ENCODE assay signal across 16 cellular contexts in the genomic region with DNA sequence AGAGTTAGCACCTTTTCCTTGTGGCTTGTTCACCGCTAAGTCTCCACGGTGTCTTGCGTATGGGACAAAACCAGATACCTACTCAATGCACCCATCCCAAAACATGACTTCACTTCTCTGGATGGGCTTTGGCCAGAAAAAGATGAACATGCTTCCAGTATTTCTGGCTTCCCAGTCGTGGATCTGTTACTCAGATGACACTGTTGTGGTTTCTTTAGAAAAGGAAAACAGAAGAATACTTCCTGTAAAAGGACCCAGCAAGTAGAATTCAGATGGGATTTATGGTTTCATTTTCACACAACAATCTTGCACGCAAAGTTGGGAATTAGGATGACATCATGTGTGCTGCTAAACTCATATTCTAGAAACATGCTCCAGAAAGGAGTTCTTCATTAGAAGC.
A peak's percentile ranks its signal among the peaks of the same experiment; 100 is the strongest.
DNase-seq lines count a peak whose midpoint lies in the region; ATAC-seq and TF ChIP-seq lines count a peak whose summit lies in the region.
"Had no signal": no experiment of that assay in that cellular context is flagged by ENCODE, and none has a peak within 500 bp of the region (broad histone marks: within the 10 kb centered on the region; RNA-seq: fewer than 3 reads in every experiment).

No MANE protein-coding gene starts in this region.

- no peaks in the 10 kb centered on the region for H3K27me3 ChIP-seq in GM23338 (ENCODE audit: insufficient read depth)
- H3K27me3 ChIP-seq: SJCRH30 had no signal

- no peak overlapping the region for H3K27ac Mint-ChIP-seq in GM23338
- H3K27ac Mint-ChIP-seq in glutamatergic neuron (ENCODE audit: unreplicated experiment), result peak overlapping the region; percentile 98
- H3K27ac Mint-ChIP-seq: memory B cell, WTC11 had no signal

- no peak overlapping the region for H3K4me2 ChIP-seq in GM23338

- H3K4me1 ChIP-seq in GM23338 (ENCODE audit: insufficient read depth), result peaks cover 13% of the 10 kb centered on the region
- H3K4me1 ChIP-seq: SJCRH30 had no signal

- no peak overlapping the region for H3K27ac ChIP-seq in GM23338 (ENCODE audit: low read depth)
- H3K27ac ChIP-seq: SJCRH30 had no signal

- H3K9me3 Mint-ChIP-seq in GM23338 (no peaks in the 10 kb centered on the region), glutamatergic neuron (ENCODE audit: unreplicated experiment) (peaks cover 11% of the 10 kb centered on the region)
- H3K9me3 Mint-ChIP-seq: memory B cell had no signal

- H3K4me3 Mint-ChIP-seq in GM23338, result no peak overlapping the region
- no peak overlapping the region for H3K4me3 Mint-ChIP-seq in glutamatergic neuron (ENCODE audit: unreplicated experiment)
- H3K4me3 Mint-ChIP-seq: memory B cell, WTC11 had no signal

- TF ChIP-seq CTCF in GM23338 (conservative IDR thresholded peaks at IDR 0.05; ENCODE audit: low read depth in 2 of 2) (no peak), glutamatergic neuron (IDR thresholded peaks at IDR 0.05; ENCODE audit: partially characterized antibody, unreplicated experiment) (no peak)

- H2AFZ ChIP-seq in GM23338, result peak overlapping the region; percentile 9; the same call in 1 of the 2 replicates

- ATAC-seq in GM23338 (no peak), GM19351 (IDR thresholded peaks at IDR 0.05; ENCODE audit: unreplicated experiment) (no peak)
- ATAC-seq: HCT116, WTC11 had no signal

- no peaks in the 10 kb centered on the region for H3K79me2 ChIP-seq in GM23338 (replicated peaks; ENCODE audit: insufficient read depth)

- no peaks in the 10 kb centered on the region for H4K20me1 ChIP-seq in GM23338 (replicated peaks; ENCODE audit: insufficient read depth)

- DNase-seq in GM23338 (ENCODE audit: low spot score) (no peak), amniotic epithelial cell (ENCODE audit: low read depth) (peak; percentile 56), glutamatergic neuron (no peak), stromal cell of bone marrow (ENCODE audit: low read depth) (peak; percentile 97), SK-N-DZ (ENCODE audit: low spot score) (no peak)
- DNase-seq in stimulated activated naive CD4-positive, alpha-beta T cell treated with Interleukin-2 at 50 U/mL for 16 hours (lab: John Stamatoyannopoulos, UW), result no peak
- DNase-seq: DMS 273 treated with DMSO at 0.1 percent for 48 hours; effector CD8-positive, alpha-beta T cell; NCI-H1694; NCI-H82; posterior cingulate gyrus had no signal

- peaks cover 16% of the 10 kb centered on the region for H3K4me1 Mint-ChIP-seq in GM23338
- H3K4me1 Mint-ChIP-seq in glutamatergic neuron (ENCODE audit: low read depth, unreplicated experiment), result peaks cover 53% of the 10 kb centered on the region
- H3K4me1 Mint-ChIP-seq: memory B cell had no signal

- H3K27me3 Mint-ChIP-seq in GM23338 (ENCODE audit: insufficient read depth, low read depth, poor library complexity) (peaks cover 15% of the 10 kb centered on the region), glutamatergic neuron (ENCODE audit: unreplicated experiment) (peaks cover 5% of the 10 kb centered on the region)

- H3K36me3 Mint-ChIP-seq in GM23338 (ENCODE audit: low read depth) (no peaks in the 10 kb centered on the region), glutamatergic neuron (ENCODE audit: unreplicated experiment) (no peaks in the 10 kb centered on the region)
- H3K36me3 Mint-ChIP-seq: memory B cell, WTC11 had no signal

- no peaks in the 10 kb centered on the region for H3F3A ChIP-seq in GM23338 (replicated peaks; ENCODE audit: low read depth)

- no peaks in the 10 kb centered on the region for H3K36me3 ChIP-seq in GM23338 (ENCODE audit: insufficient read depth)
- H3K36me3 ChIP-seq: SJCRH30 had no signal

- no peak overlapping the region for H3K4me3 ChIP-seq in GM23338
- H3K4me3 ChIP-seq: SJCRH30 had no signal

- H3K9me2 ChIP-seq in GM23338 (ENCODE audit: insufficient read depth), result no peaks in the 10 kb centered on the region

TF ChIP-seq in GM23338, 12 proteins besides CTCF, POLR2A, EP300 and RAD21:
- TF ChIP-seq, protein P1, sequence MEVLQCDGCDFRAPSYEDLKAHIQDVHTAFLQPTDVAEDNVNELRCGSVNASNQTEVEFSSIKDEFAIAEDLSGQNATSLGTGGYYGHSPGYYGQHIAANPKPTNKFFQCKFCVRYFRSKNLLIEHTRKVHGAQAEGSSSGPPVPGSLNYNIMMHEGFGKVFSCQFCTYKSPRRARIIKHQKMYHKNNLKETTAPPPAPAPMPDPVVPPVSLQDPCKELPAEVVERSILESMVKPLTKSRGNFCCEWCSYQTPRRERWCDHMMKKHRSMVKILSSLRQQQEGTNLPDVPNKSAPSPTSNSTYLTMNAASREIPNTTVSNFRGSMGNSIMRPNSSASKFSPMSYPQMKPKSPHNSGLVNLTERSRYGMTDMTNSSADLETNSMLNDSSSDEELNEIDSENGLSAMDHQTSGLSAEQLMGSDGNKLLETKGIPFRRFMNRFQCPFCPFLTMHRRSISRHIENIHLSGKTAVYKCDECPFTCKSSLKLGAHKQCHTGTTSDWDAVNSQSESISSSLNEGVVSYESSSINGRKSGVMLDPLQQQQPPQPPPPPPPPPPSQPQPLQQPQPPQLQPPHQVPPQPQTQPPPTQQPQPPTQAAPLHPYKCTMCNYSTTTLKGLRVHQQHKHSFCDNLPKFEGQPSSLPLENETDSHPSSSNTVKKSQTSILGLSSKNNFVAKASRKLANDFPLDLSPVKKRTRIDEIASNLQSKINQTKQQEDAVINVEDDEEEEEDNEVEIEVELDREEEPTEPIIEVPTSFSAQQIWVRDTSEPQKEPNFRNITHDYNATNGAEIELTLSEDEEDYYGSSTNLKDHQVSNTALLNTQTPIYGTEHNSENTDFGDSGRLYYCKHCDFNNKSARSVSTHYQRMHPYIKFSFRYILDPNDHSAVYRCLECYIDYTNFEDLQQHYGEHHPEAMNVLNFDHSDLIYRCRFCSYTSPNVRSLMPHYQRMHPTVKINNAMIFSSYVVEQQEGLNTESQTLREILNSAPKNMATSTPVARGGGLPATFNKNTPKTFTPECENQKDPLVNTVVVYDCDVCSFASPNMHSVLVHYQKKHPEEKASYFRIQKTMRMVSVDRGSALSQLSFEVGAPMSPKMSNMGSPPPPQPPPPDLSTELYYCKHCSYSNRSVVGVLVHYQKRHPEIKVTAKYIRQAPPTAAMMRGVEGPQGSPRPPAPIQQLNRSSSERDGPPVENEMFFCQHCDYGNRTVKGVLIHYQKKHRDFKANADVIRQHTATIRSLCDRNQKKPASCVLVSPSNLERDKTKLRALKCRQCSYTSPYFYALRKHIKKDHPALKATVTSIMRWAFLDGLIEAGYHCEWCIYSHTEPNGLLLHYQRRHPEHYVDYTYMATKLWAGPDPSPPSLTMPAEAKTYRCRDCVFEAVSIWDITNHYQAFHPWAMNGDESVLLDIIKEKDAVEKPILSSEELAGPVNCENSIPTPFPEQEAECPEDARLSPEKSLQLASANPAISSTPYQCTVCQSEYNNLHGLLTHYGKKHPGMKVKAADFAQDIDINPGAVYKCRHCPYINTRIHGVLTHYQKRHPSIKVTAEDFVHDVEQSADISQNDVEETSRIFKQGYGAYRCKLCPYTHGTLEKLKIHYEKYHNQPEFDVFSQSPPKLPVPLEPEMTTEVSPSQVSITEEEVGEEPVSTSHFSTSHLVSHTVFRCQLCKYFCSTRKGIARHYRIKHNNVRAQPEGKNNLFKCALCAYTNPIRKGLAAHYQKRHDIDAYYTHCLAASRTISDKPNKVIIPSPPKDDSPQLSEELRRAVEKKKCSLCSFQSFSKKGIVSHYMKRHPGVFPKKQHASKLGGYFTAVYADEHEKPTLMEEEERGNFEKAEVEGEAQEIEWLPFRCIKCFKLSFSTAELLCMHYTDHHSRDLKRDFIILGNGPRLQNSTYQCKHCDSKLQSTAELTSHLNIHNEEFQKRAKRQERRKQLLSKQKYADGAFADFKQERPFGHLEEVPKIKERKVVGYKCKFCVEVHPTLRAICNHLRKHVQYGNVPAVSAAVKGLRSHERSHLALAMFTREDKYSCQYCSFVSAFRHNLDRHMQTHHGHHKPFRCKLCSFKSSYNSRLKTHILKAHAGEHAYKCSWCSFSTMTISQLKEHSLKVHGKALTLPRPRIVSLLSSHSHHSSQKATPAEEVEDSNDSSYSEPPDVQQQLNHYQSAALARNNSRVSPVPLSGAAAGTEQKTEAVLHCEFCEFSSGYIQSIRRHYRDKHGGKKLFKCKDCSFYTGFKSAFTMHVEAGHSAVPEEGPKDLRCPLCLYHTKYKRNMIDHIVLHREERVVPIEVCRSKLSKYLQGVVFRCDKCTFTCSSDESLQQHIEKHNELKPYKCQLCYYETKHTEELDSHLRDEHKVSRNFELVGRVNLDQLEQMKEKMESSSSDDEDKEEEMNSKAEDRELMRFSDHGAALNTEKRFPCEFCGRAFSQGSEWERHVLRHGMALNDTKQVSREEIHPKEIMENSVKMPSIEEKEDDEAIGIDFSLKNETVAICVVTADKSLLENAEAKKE (CRISPR knock-in tag; IDR thresholded peaks at IDR 0.05), result no peak
- no peak for TF ChIP-seq STAT1 (IDR thresholded peaks at IDR 0.05; ENCODE audit: unreplicated experiment)
- TF ChIP-seq ZNF331 (CRISPR knock-in tag; IDR thresholded peaks at IDR 0.05; ENCODE audit: low read depth), result no peak
- no peak for TF ChIP-seq NANOG (IDR thresholded peaks at IDR 0.05; ENCODE audit: borderline replicate concordance)
- TF ChIP-seq CREB1 (CRISPR knock-in tag; IDR thresholded peaks at IDR 0.05; ENCODE audit: low read depth), result no peak

Comparison
In these comparisons a context has a peak if more than half of its experiments do, and no peak if none do; other contexts are left out.
1. DNase-seq: peak in amniotic epithelial cell (single experiment) and stromal cell of bone marrow (single experiment); none in GM23338 (single experiment), glutamatergic neuron (single experiment), stimulated activated naive CD4-positive, alpha-beta T cell treated with Interleukin-2 at 50 U/mL for 16 hours (single experiment) and SK-N-DZ (single experiment).